23 cellular contexts compared by ENCODE assay signal in the genomic region with DNA sequence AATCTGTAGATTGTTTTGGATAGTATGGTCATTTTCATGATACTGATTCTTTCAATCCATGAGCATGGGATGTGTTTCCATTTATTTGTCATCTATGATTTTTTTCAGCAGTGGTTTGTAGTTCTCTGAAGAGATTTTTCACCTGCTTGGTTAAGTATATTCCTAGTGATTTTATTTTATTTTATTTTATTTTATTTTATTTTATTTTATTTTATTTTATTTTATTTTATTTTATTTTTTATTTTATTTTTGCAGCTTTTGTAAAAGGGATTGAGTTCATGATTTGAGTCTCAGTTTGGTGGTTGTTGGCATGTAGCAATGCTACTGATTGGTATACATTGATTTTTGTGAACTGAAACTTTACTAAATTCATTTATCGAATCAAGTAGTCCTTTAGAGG.
"Had no signal": no experiment of that assay in that cellular context is flagged by ENCODE, and none has a peak within 500 bp of the region (broad histone marks: within the 10 kb centered on the region; RNA-seq: fewer than 3 reads in every experiment).

No MANE protein-coding gene starts in this region.

- H3K27ac Mint-ChIP-seq: dendritic cell treated with granulocyte-macrophage colony-stimulating factor and Interleukin-4, amounts not matched to agents 40 ng/mL and 50 ng/mL, for 4 days; effector memory CD8-positive, alpha-beta T cell; endodermal cell had no signal

- DNase-seq: colonic mucosa; cortex of kidney; dorsolateral prefrontal cortex; effector CD4-positive, alpha-beta T cell; effector CD8-positive, alpha-beta T cell; effector memory CD4-positive, alpha-beta T cell; effector memory CD8-positive, alpha-beta T cell; endodermal cell; erythroblast; esophagus squamous epithelium; foreskin fibroblast; foreskin keratinocyte; foreskin melanocyte; gastrocnemius medialis; glutamatergic neuron; head of caudate nucleus; heart left ventricle; heart right ventricle had no signal

- ATAC-seq: effector memory CD8-positive, alpha-beta T cell; esophagus mucosa; foreskin keratinocyte; gastrocnemius medialis; gastroesophageal sphincter; heart left ventricle; heart right ventricle had no signal

- H3K4me3 Mint-ChIP-seq: dendritic cell treated with granulocyte-macrophage colony-stimulating factor and Interleukin-4, amounts not matched to agents 40 ng/mL and 50 ng/mL, for 4 days; effector memory CD8-positive, alpha-beta T cell; endodermal cell had no signal

- H3K27me3 Mint-ChIP-seq: dendritic cell treated with granulocyte-macrophage colony-stimulating factor and Interleukin-4, amounts not matched to agents 40 ng/mL and 50 ng/mL, for 4 days had no signal

- H3K9me3 Mint-ChIP-seq: dendritic cell treated with granulocyte-macrophage colony-stimulating factor and Interleukin-4, amounts not matched to agents 40 ng/mL and 50 ng/mL, for 4 days; effector memory CD8-positive, alpha-beta T cell had no signal

- FAIRE-seq: endometrium, endothelial cell of umbilical vein had no signal
